In genomic region chr2:167715932-167716331, GRCh38 we compare ENCODE assay signal across 25 cellular contexts.
DNase-seq lines count a peak whose midpoint lies in the region; ATAC-seq and TF ChIP-seq lines count a peak whose summit lies in the region.
"Had no signal": no experiment of that assay in that cellular context is flagged by ENCODE, and none has a peak within 500 bp of the region (broad histone marks: within the 10 kb centered on the region; RNA-seq: fewer than 3 reads in every experiment).

No MANE protein-coding gene starts in this region.

- H3K4me2 ChIP-seq in H9 (ENCODE audit: insufficient read depth, insufficient read length, low read length) (no peak overlapping the region), neuronal stem cell (ENCODE audit: insufficient read depth, low read length, poor library complexity, severe bottlenecking) (no peak overlapping the region)
- H3K4me2 ChIP-seq: A549; BLaER1 treated with 17β-estradiol and CSF1 and Interleukin-3, amounts not matched to agents 10 nM and 100 nM had no signal

- H2BK5ac ChIP-seq in H9 (ENCODE audit: insufficient read length, low read length), result no peak overlapping the region
- no peak overlapping the region for H2BK5ac ChIP-seq in neuronal stem cell (ENCODE audit: low read length)

- H3K36me3 Mint-ChIP-seq in H9 (ENCODE audit: insufficient read depth in 1 of 3, low read depth in 3 of 3) (peaks cover 2 to 10% (median 5%) of the 10 kb centered on the region in 3 experiments), osteocyte (ENCODE audit: unreplicated experiment) (peaks cover 2% of the 10 kb centered on the region)
- H3K36me3 Mint-ChIP-seq: CD4-positive, alpha-beta memory T cell had no signal

- H3K4me1 ChIP-seq in H9 (ENCODE audit: insufficient read depth, low read length), result no peaks in the 10 kb centered on the region
- H3K4me1 ChIP-seq in neuronal stem cell (ENCODE audit: control insufficient read depth in 2 of 2, insufficient read depth in 1 of 2, low read depth in 1 of 2, low read length in 2 of 2), result no peaks in the 10 kb centered on the region
- H3K4me1 ChIP-seq: A549; BLaER1 treated with 17β-estradiol and CSF1 and Interleukin-3, amounts not matched to agents 10 nM and 100 nM had no signal

- H3K79me2 ChIP-seq in H9 (ENCODE audit: insufficient read depth, low read length), result peaks cover 2% of the 10 kb centered on the region; the same call in 1 of the 2 replicates

- no peak overlapping the region for H3K9ac ChIP-seq in H9 (ENCODE audit: extremely low read depth, insufficient read length, low read length)
- no peak overlapping the region for H3K9ac ChIP-seq in neuronal stem cell (ENCODE audit: low read depth, low read length, poor library complexity)
- H3K9ac ChIP-seq: BLaER1 treated with 17β-estradiol and CSF1 and Interleukin-3, amounts not matched to agents 10 nM and 100 nM; GM23248 had no signal

- H3K4me3 Mint-ChIP-seq in H9, result no peak overlapping the region
- H3K4me3 Mint-ChIP-seq in osteocyte (ENCODE audit: unreplicated experiment), result no peak overlapping the region
- H3K4me3 Mint-ChIP-seq: CD4-positive, alpha-beta memory T cell had no signal

- H3K4me3 ChIP-seq in dorsolateral prefrontal cortex (no peak overlapping the region), neuronal stem cell (ENCODE audit: low read length in 2 of 2) (no peak overlapping the region)
- H3K4me3 ChIP-seq: A549; BLaER1 treated with 17β-estradiol and CSF1 and Interleukin-3, amounts not matched to agents 10 nM and 100 nM; GM23248; MG63; SK-N-MC had no signal

- intact Hi-C loops in dorsolateral prefrontal cortex (cut with DNase I), result no loop called here

- no peaks in the 10 kb centered on the region for H3K9me3 ChIP-seq in H9 (ENCODE audit: control insufficient read depth, low read depth, low read length)
- H3K9me3 ChIP-seq in neuronal stem cell (replicated peaks in 1 of 2; ENCODE audit: control insufficient read depth in 2 of 2, insufficient read depth in 1 of 2, low read depth in 1 of 2, low read length in 2 of 2), result no peaks in the 10 kb centered on the region
- H3K9me3 ChIP-seq: A549; BLaER1 treated with 17β-estradiol and CSF1 and Interleukin-3, amounts not matched to agents 10 nM and 100 nM; MG63 had no signal

- H3K27me3 ChIP-seq in H9 (ENCODE audit: insufficient read depth, low read length) (no peaks in the 10 kb centered on the region), dorsolateral prefrontal cortex (no peaks in the 10 kb centered on the region), neuronal stem cell (ENCODE audit: control insufficient read depth in 3 of 3, insufficient read depth in 3 of 3, low read depth in 1 of 3, low read length in 3 of 3) (no peaks in the 10 kb centered on the region)
- H3K27me3 ChIP-seq: BLaER1 treated with 17β-estradiol and CSF1 and Interleukin-3, amounts not matched to agents 10 nM and 100 nM; MG63 had no signal

- H2BK120ac ChIP-seq in H9 (ENCODE audit: low read depth, low read length, poor library complexity, severe bottlenecking), result no peak overlapping the region
- no peak overlapping the region for H2BK120ac ChIP-seq in neuronal stem cell (ENCODE audit: low read depth, low read length)

- H3K23ac ChIP-seq in H9 (ENCODE audit: insufficient read length, low read depth, low read length), result no peak overlapping the region
- no peak overlapping the region for H3K23ac ChIP-seq in neuronal stem cell (ENCODE audit: low read depth, low read length, poor library complexity)

- no peak overlapping the region for H4K91ac ChIP-seq in H9 (ENCODE audit: insufficient read length, low read depth, low read length)
- no peak overlapping the region for H4K91ac ChIP-seq in neuronal stem cell (ENCODE audit: low read depth, low read length, poor library complexity)

- H4K8ac ChIP-seq in H9 (replicated peaks; ENCODE audit: insufficient read length, low read depth, low read length) (no peak overlapping the region), neuronal stem cell (ENCODE audit: low read depth, low read length) (no peak overlapping the region)

- H3K36me3 ChIP-seq in neuronal stem cell (replicated peaks in 1 of 2; ENCODE audit: control insufficient read depth in 2 of 2, insufficient read depth in 2 of 2, low read length in 2 of 2), result no peaks in the 10 kb centered on the region
- H3K36me3 ChIP-seq: BLaER1 treated with 17β-estradiol and CSF1 and Interleukin-3, amounts not matched to agents 10 nM and 100 nM; MG63 had no signal

- H2BK15ac ChIP-seq in H9 (ENCODE audit: low read depth, low read length) (no peak overlapping the region), neuronal stem cell (ENCODE audit: low read length) (no peak overlapping the region)

- H2BK20ac ChIP-seq in H9 (ENCODE audit: low read depth, low read length, poor library complexity, severe bottlenecking), result no peak overlapping the region

- H3K27me3 Mint-ChIP-seq in H9 (ENCODE audit: low read depth), result no peaks in the 10 kb centered on the region
- peaks cover 4% of the 10 kb centered on the region for H3K27me3 Mint-ChIP-seq in osteocyte (ENCODE audit: unreplicated experiment)
- H3K27me3 Mint-ChIP-seq: CD4-positive, alpha-beta memory T cell had no signal

- no peaks in the 10 kb centered on the region for H3K23me2 ChIP-seq in H9 (ENCODE audit: insufficient read length, low read depth, low read length, poor library complexity, severe bottlenecking)

- H3K27ac ChIP-seq in H9 (ENCODE audit: insufficient read length, low read depth, low read length) (no peak overlapping the region), dorsolateral prefrontal cortex (peak overlapping the region in 41 of 59 donors; percentile 7 to 82 (median 66)), neuronal stem cell (replicated peaks; ENCODE audit: low read length) (no peak overlapping the region)
- H3K27ac ChIP-seq: A549; BLaER1 treated with 17β-estradiol and CSF1 and Interleukin-3, amounts not matched to agents 10 nM and 100 nM; GM23248; RWPE1; SK-N-MC had no signal

- peak; percentile 66 for DNase-seq in ELF-1 (ENCODE audit: low read depth, low spot score)
- peak; percentile 51 for DNase-seq in H9
- no peak for DNase-seq in dorsolateral prefrontal cortex
- DNase-seq in neuronal stem cell (ENCODE audit: low spot score), result no peak
- DNase-seq in osteocyte (ENCODE audit: extremely low spot score, unreplicated experiment), result no peak
- DNase-seq in NCI-H82 treated with DMSO at 0.1 percent for 48 hours (lab: John Stamatoyannopoulos, UW; ENCODE audit: unreplicated experiment), result no peak
- DNase-seq: AML-193; CD4-positive, alpha-beta memory T cell; COR-L47; EL; GF-D8; GM23248; HCEC 1CT; KG1; MG63; NCI-H1105 treated with DMSO at 0.1 percent for 48 hours; NCI-H146; NCI-H2029; NCI-H526 treated with DMSO at 0.1 percent for 48 hours; SHP77 treated with DMSO at 0.1 percent for 48 hours had no signal

- H3K27ac Mint-ChIP-seq in H9, result peak overlapping the region in 1 of 3 experiments; percentile 56; a peak in 2 of 7 replicates
- H3K27ac Mint-ChIP-seq in osteocyte (ENCODE audit: unreplicated experiment), result no peak overlapping the region
- H3K27ac Mint-ChIP-seq: CD4-positive, alpha-beta memory T cell had no signal

- H3T11ph ChIP-seq in H9 (ENCODE audit: low read length), result no peak overlapping the region

- H3K79me1 ChIP-seq in H9 (ENCODE audit: insufficient read depth, low read depth, low read length, poor library complexity, severe bottlenecking) (no peaks in the 10 kb centered on the region), neuronal stem cell (ENCODE audit: low read depth, low read length) (no peaks in the 10 kb centered on the region)

- H2AK5ac ChIP-seq in H9 (ENCODE audit: insufficient read length, low read length) (no peak overlapping the region), neuronal stem cell (ENCODE audit: low read depth, low read length) (no peak overlapping the region)

- TF ChIP-seq CTCF in H9 (conservative IDR thresholded peaks at IDR 0.05), result no peak
- no peak for TF ChIP-seq CTCF in dorsolateral prefrontal cortex (IDR thresholded peaks at IDR 0.05 in 54 of 56, conservative IDR thresholded peaks at IDR 0.05 in 2 of 56; ENCODE audit: low read depth in 1 of 56, partially characterized antibody in 56 of 56)
- no peak for TF ChIP-seq CTCF in osteocyte (IDR thresholded peaks at IDR 0.05)

- H4K20me1 ChIP-seq in H9 (ENCODE audit: control insufficient read depth, insufficient read depth, insufficient read length), result no peaks in the 10 kb centered on the region
- H4K20me1 ChIP-seq: BLaER1 treated with 17β-estradiol and CSF1 and Interleukin-3, amounts not matched to agents 10 nM and 100 nM had no signal

- ATAC-seq in GM19351 (IDR thresholded peaks at IDR 0.05; ENCODE audit: unreplicated experiment), result no peak
- ATAC-seq: A549 had no signal

- H2AFZ ChIP-seq in H9 (ENCODE audit: low read length) (no peak overlapping the region), neuronal stem cell (ENCODE audit: low read length) (no peak overlapping the region)
- H2AFZ ChIP-seq: GM23248 had no signal

- no peak overlapping the region for H4K5ac ChIP-seq in H9 (ENCODE audit: insufficient read length, low read depth, low read length)

- WGBS in H9 (ENCODE audit: extremely low coverage, insufficient read length, low lambda C conversion rate), result no CpG with 5 or more reads among the region's 29 CpGs
- WGBS in neuronal stem cell (ENCODE audit: extremely low coverage in 2 of 2, insufficient read length in 2 of 2, insufficient replicate concordance in 1 of 2), 2 donors, result no CpG with 5 or more reads among the region's 29 CpGs

- H3K56ac ChIP-seq in H9 (ENCODE audit: insufficient read length, low read depth, low read length), result no peak overlapping the region

- H3K4me1 Mint-ChIP-seq in H9 (peaks cover 4% of the 10 kb centered on the region in 2 experiments; a peak in 2 of 4 replicates), osteocyte (ENCODE audit: unreplicated experiment) (no peaks in the 10 kb centered on the region)
- H3K4me1 Mint-ChIP-seq: CD4-positive, alpha-beta memory T cell had no signal

- H3K4ac ChIP-seq in H9 (ENCODE audit: low read depth, low read length) (no peak overlapping the region), neuronal stem cell (ENCODE audit: low read length) (no peak overlapping the region)

- H3K9me3 Mint-ChIP-seq in H9, result no peaks in the 10 kb centered on the region
- no peaks in the 10 kb centered on the region for H3K9me3 Mint-ChIP-seq in osteocyte (ENCODE audit: unreplicated experiment)

- H3K18ac ChIP-seq in H9 (ENCODE audit: insufficient read length, low read depth, low read length) (no peak overlapping the region), neuronal stem cell (ENCODE audit: low read length) (peak overlapping the region; percentile 48)

- no peak overlapping the region for H2BK12ac ChIP-seq in H9 (ENCODE audit: insufficient read length, low read depth, low read length)
- H2BK12ac ChIP-seq in neuronal stem cell (ENCODE audit: low read length), result no peak overlapping the region

- no peak overlapping the region for H3K14ac ChIP-seq in H9 (ENCODE audit: insufficient read depth, low read length)
- peak overlapping the region; percentile 71 for H3K14ac ChIP-seq in neuronal stem cell (ENCODE audit: low read length)

Comparison
In these comparisons a context has a peak if more than half of its experiments do, and no peak if none do; other contexts are left out.
1. DNase-seq: peak in ELF-1 (single experiment) and H9 (single experiment); none in dorsolateral prefrontal cortex (0 of 10), neuronal stem cell (single experiment), osteocyte (single experiment) and NCI-H82 treated with DMSO at 0.1 percent for 48 hours (single experiment).
2. H3K27ac ChIP-seq: peak in dorsolateral prefrontal cortex (41 of 59); none in H9 (single experiment) and neuronal stem cell (single experiment).